8 cellular contexts compared by ENCODE assay signal in genomic region chr11:17734986-17735822, GRCh38. TPM values are rescaled to one million over a fixed set of nuclear protein-coding genes. Genes with fewer than 3 reads are reported as not detected.
DNase-seq lines count a peak whose midpoint lies in the region; ATAC-seq and TF ChIP-seq lines count a peak whose summit lies in the region.

No MANE protein-coding gene starts in this region.

- CTCF ChIA-PET in Caco-2 (lab: Charles Lee) (interaction anchor here (0.6 to 1.3 kb wide), 7 partner anchors 17 to 489 kb away, joined by 3 to 9 read pairs (median 3); no protein-coding TSS in a partner anchor), HCT116 (lab: Charles Lee) (no interaction called here)

- no peaks in the 10 kb centered on the region for H3K9me2 ChIP-seq in HCT116 (ENCODE audit: insufficient read depth)

- peak overlapping the region; percentile 36 for H3K4me3 Mint-ChIP-seq in Caco-2 (ENCODE audit: unreplicated experiment)

- intact Hi-C loops in Caco-2 (cut with micrococcal nuclease; ENCODE audit: unreplicated experiment) (no loop called here), HCT116 (cut with micrococcal nuclease) (loop anchor here (5.0 kb wide), 1 partner anchor 348 kb away; the partner anchor contains the start of gene KCNJ11)

- no peaks in the 10 kb centered on the region for H4K20me1 ChIP-seq in HCT116 (ENCODE audit: insufficient read depth)

- H3K4me1 ChIP-seq in Caco-2 (peaks cover 12% of the 10 kb centered on the region; the same call in 1 of the 2 replicates), HCT116 (ENCODE audit: control insufficient read depth in 1 of 2, insufficient read depth in 2 of 2, low read length in 2 of 2) (peaks cover 0 to 8% of the 10 kb centered on the region in 2 experiments; a peak in 3 of 4 replicates), Peyer's patch (peaks cover 0 to 19% (median 3%) of the 10 kb centered on the region in 4 donors)

- H3K4me1 Mint-ChIP-seq in Caco-2 (ENCODE audit: low read depth, unreplicated experiment): no peaks in the 10 kb centered on the region

- H3K27ac Mint-ChIP-seq in Caco-2 (ENCODE audit: unreplicated experiment): no peak overlapping the region

- POLR2A ChIA-PET in Caco-2 (lab: Charles Lee): interaction anchor here (0.7 kb wide), 1 partner anchor 91 kb away, joined by 7 read pairs; no protein-coding TSS in a partner anchor
- POLR2A ChIA-PET in HCT116 (lab: Charles Lee): no interaction called here

- H3K36me3 ChIP-seq in Caco-2 (ENCODE audit: control insufficient read depth, insufficient read depth, low read length): no peaks in the 10 kb centered on the region
- no peaks in the 10 kb centered on the region for H3K36me3 ChIP-seq in HCT116 (ENCODE audit: control insufficient read depth in 1 of 2, insufficient read depth in 2 of 2, low read length in 2 of 2)
- no peaks in the 10 kb centered on the region for H3K36me3 ChIP-seq in Peyer's patch
- no peaks in the 10 kb centered on the region for H3K36me3 ChIP-seq in kidney epithelial cell (ENCODE audit: control insufficient read depth, insufficient read depth, low read length)

- peak overlapping the region; percentile 60 for H3K4me2 ChIP-seq in HCT116 (ENCODE audit: low read length)

- H3K27me3 ChIP-seq in Caco-2 (replicated peaks; ENCODE audit: control insufficient read depth, insufficient read depth, low read length) (no peaks in the 10 kb centered on the region; the same call in 1 of the 2 replicates), HCT116 (ENCODE audit: insufficient read depth, low read length) (no peaks in the 10 kb centered on the region), Peyer's patch (peaks cover 0 to 26% of the 10 kb centered on the region in 2 donors), kidney epithelial cell (ENCODE audit: control insufficient read depth, insufficient read depth, low read length) (peaks cover 79% of the 10 kb centered on the region)

- DNase-seq in Caco-2 (peak; percentile 73 to 88), HCT116 (ENCODE audit: low read depth, low spot score) (no peak), Peyer's patch (peak in 2 of 3 donors; percentile 60 to 71), cerebellar cortex (ENCODE audit: low spot score) (peak; percentile 29), kidney epithelial cell (ENCODE audit: low read depth) (no peak)
- DNase-seq in stimulated activated CD4-positive, alpha-beta T cell treated with anti-CD3 and anti-CD28 coated beads, Interleukin-12 subunit alpha, Interleukin-12 subunit beta, amount 100 ng/mL, for 48 hours (ENCODE audit: low read depth in 2 of 3, low spot score in 1 of 3): peak in 2 of 3 donors; percentile 23 to 32

- TF ChIP-seq RAD21 in HCT116 (IDR thresholded peaks at IDR 0.05; ENCODE audit: low read depth): no peak

- no peaks in the 10 kb centered on the region for H3K79me2 ChIP-seq in HCT116 (ENCODE audit: insufficient read depth, low read length)

- H3K9me3 ChIP-seq in Caco-2: no peaks in the 10 kb centered on the region
- no peaks in the 10 kb centered on the region for H3K9me3 ChIP-seq in HCT116 (ENCODE audit: control insufficient read depth in 1 of 2, insufficient read depth in 1 of 2, low read depth in 1 of 2, low read length in 2 of 2)
- H3K9me3 ChIP-seq in Peyer's patch: no peaks in the 10 kb centered on the region

- H3K36me3 Mint-ChIP-seq in Caco-2 (ENCODE audit: insufficient read depth, unreplicated experiment): no peaks in the 10 kb centered on the region

- ATAC-seq in HCT116 (peak; percentile 29; the same call in 1 of the 2 replicates), GM21737 (IDR thresholded peaks at IDR 0.05; ENCODE audit: unreplicated experiment) (no peak), HG03196 (IDR thresholded peaks at IDR 0.05; ENCODE audit: unreplicated experiment) (no peak)

- H3K27ac ChIP-seq in HCT116 (ENCODE audit: low read depth, low read length) (no peak overlapping the region), Peyer's patch (no peak overlapping the region)

- H3K9ac ChIP-seq in HCT116 (ENCODE audit: low read length): no peak overlapping the region

- H3K27me3 Mint-ChIP-seq in Caco-2 (ENCODE audit: insufficient read depth, unreplicated experiment): peaks cover 14% of the 10 kb centered on the region

- TF ChIP-seq CTCF in Caco-2 (IDR thresholded peaks at IDR 0.05; ENCODE audit: insufficient read depth in 1 of 2, low read depth in 1 of 2, low read length in 1 of 2, severe bottlenecking in 1 of 2, unreplicated experiment in 1 of 2) (no peak), HCT116 (IDR thresholded peaks at IDR 0.05 in 2 of 3, conservative IDR thresholded peaks at IDR 0.05 in 1 of 3; ENCODE audit: borderline replicate concordance in 1 of 3, insufficient read depth in 1 of 3, low read depth in 2 of 3, low read length in 2 of 3) (no peak), Peyer's patch (IDR thresholded peaks at IDR 0.05) (no peak), kidney epithelial cell (IDR thresholded peaks at IDR 0.05; ENCODE audit: insufficient read depth, low read length, poor library complexity, severe bottlenecking) (no peak)

- no peaks in the 10 kb centered on the region for H3K9me3 Mint-ChIP-seq in Caco-2 (ENCODE audit: unreplicated experiment)

- BruUV-seq in Caco-2 (replicated peaks; lab: Mats Ljungman, UMichigan) (no TSS peak), HCT116 (replicated peaks; lab: Mats Ljungman, UMichigan) (no TSS peak)

- TF ChIP-seq POLR2A in HCT116 (IDR thresholded peaks at IDR 0.05; ENCODE audit: borderline replicate concordance, extremely low read depth, insufficient read depth, insufficient read length) (no peak), Peyer's patch (IDR thresholded peaks at IDR 0.05) (no peak)

- H2AFZ ChIP-seq in HCT116 (ENCODE audit: low read depth, low read length, poor library complexity, severe bottlenecking): no peak overlapping the region

- H3K4me3 ChIP-seq in Caco-2 (ENCODE audit: low read depth, low read length): peak overlapping the region; percentile 40
- H3K4me3 ChIP-seq in HCT116 (replicated peaks in 1 of 2; ENCODE audit: low read depth in 1 of 2, low read length in 2 of 2): peak overlapping the region in 1 of 2 experiments; percentile 34; a peak in 1 of 4 replicates
- H3K4me3 ChIP-seq in Peyer's patch: peak overlapping the region in 3 of 4 donors; percentile 24 to 49 (median 47)
- peak overlapping the region; percentile 7 for H3K4me3 ChIP-seq in kidney epithelial cell (ENCODE audit: low read depth, low read length)

- RAD21 ChIA-PET in HCT116 (lab: Charles Lee; ENCODE audit: low non-redundant PET in 1 of 2, low total read pairs in 2 of 2, uncharacterized antibody in 2 of 2, unreplicated experiment in 2 of 2): no interaction called here

TF ChIP-seq in HCT116, 20 proteins besides CTCF, POLR2A, EP300 and RAD21:
- peak; percentile 70 for TF ChIP-seq REST (IDR thresholded peaks at IDR 0.05; ENCODE audit: low read depth)
- no peak for TF ChIP-seq TCF7L2 (IDR thresholded peaks at IDR 0.05; ENCODE audit: borderline replicate concordance, extremely low read depth, insufficient read depth, insufficient read length)
- no peak for TF ChIP-seq MAX (IDR thresholded peaks at IDR 0.05)
- TF ChIP-seq ZFX (IDR thresholded peaks at IDR 0.05): no peak
- TF ChIP-seq EZH2 (IDR thresholded peaks at IDR 0.05): no peak
- no peak for TF ChIP-seq JUND (IDR thresholded peaks at IDR 0.05)
- no peak for TF ChIP-seq ELF1 (IDR thresholded peaks at IDR 0.05; ENCODE audit: borderline replicate concordance, low read depth)

RNA-seq across cellular contexts. Expression of gene KCNC1, which starts 0.6 kb away (rescaled TPM):
- total RNA-seq in Caco-2 (2022): 0.07 TPM in 2 replicates
- total RNA-seq in HCT116 (2021; ENCODE audit: unreplicated experiment): 0.12 TPM
- 0.25 and 0.51 TPM in 2 replicates for polyA plus RNA-seq in HCT116 (2012)
- 1 to 10 TPM in 1 of 4 donors, under 1 TPM in 1, not detected in 2; 0.13 to 9.9 TPM for total RNA-seq in Peyer's patch
- not detected in 2 replicates for total RNA-seq in kidney epithelial cell

RNA-seq across cellular contexts. Expression of gene MYOD1, which starts 15.8 kb away (rescaled TPM):
- total RNA-seq in Caco-2 (2022): not detected in 2 replicates
- not detected for total RNA-seq in HCT116 (2021; ENCODE audit: unreplicated experiment)
- not detected in 2 replicates for polyA plus RNA-seq in HCT116 (2012)
- total RNA-seq in Peyer's patch: not detected
- total RNA-seq in kidney epithelial cell: not detected in 2 replicates

Comparison
In these comparisons a context has a peak if more than half of its experiments do, and no peak if none do; other contexts are left out.
1. DNase-seq: peak in Caco-2 (2 of 2), Peyer's patch (2 of 3), cerebellar cortex (single experiment) and stimulated activated CD4-positive, alpha-beta T cell treated with anti-CD3 and anti-CD28 coated beads, Interleukin-12 subunit alpha, Interleukin-12 subunit beta, amount 100 ng/mL, for 48 hours (2 of 3); none in HCT116 (single experiment) and kidney epithelial cell (single experiment).